In the genomic region with DNA sequence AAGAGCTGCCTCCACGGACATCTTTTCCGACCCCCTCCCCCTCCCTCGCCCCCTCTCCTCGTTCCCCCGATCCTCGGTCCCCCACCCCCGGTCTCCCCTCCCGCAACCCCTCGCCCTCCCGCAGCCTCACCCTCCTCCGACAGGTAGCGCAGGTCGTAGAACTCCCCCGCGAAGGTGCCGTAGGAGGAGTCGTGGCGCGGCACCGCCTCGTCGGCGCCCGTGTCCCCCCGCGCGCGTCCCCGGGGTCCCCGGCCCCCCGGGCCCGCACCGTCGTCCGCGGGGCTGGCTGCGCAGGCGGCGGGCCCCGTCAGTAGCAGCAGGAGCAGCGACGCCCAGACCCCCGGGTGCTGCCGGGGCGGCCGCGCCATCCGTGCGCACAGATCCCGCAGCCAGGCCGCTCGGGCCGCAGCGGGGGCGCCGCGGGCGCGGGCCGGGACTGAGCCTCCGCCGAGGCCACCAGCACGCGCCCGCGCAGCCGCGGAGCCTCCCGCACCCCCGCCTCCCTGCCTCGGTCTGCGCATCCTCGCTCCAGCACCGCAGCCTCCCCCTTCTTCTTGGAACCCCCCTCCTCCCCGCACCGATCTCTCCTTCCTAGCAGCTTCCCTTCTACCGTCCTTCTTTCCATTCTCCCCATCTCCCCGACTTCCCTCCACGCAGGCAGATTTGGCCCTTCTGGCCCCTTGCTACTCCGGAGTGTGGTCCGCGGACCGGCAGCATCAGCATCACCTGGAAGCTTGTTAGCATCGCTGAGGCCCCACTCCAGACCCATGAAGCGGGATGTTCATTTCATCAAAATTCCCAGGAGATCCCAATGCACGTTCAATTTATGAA, we compare ENCODE assay signal across 2 cellular contexts.
TF ChIP-seq lines count a peak whose summit lies in the region.

A gene with protein sequence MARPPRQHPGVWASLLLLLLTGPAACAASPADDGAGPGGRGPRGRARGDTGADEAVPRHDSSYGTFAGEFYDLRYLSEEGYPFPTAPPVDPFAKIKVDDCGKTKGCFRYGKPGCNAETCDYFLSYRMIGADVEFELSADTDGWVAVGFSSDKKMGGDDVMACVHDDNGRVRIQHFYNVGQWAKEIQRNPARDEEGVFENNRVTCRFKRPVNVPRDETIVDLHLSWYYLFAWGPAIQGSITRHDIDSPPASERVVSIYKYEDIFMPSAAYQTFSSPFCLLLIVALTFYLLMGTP (minus strand): TSS at position 479 of the 831 bp plus-strand sequence. CDS start 111 bp downstream, at position 368.

TF ChIP-seq in HEK293, 187 proteins besides CTCF, POLR2A, EP300 and RAD21 (continued from another document):
- no peak for TF ChIP-seq ZNF654 (tag by site-specific recombination; IDR thresholded peaks at IDR 0.05; ENCODE audit: low read depth)
- TF ChIP-seq ZNF239 (tag by site-specific recombination; IDR thresholded peaks at IDR 0.05) = no peak
- no peak for TF ChIP-seq ZNF529 (tag by site-specific recombination; IDR thresholded peaks at IDR 0.05; ENCODE audit: insufficient replicate concordance)
- no peak for TF ChIP-seq ZNF121 (tag by site-specific recombination; IDR thresholded peaks at IDR 0.05)
- no peak for TF ChIP-seq ZNF112 (tag by site-specific recombination; IDR thresholded peaks at IDR 0.05)

TF ChIP-seq in WTC11, 78 proteins besides CTCF, POLR2A, EP300 and RAD21 (continued from another document):
- TF ChIP-seq RORB (CRISPR knock-in tag; IDR thresholded peaks at IDR 0.05) = no peak
